ENCODE assay signal across 8 cellular contexts in the genomic region with DNA sequence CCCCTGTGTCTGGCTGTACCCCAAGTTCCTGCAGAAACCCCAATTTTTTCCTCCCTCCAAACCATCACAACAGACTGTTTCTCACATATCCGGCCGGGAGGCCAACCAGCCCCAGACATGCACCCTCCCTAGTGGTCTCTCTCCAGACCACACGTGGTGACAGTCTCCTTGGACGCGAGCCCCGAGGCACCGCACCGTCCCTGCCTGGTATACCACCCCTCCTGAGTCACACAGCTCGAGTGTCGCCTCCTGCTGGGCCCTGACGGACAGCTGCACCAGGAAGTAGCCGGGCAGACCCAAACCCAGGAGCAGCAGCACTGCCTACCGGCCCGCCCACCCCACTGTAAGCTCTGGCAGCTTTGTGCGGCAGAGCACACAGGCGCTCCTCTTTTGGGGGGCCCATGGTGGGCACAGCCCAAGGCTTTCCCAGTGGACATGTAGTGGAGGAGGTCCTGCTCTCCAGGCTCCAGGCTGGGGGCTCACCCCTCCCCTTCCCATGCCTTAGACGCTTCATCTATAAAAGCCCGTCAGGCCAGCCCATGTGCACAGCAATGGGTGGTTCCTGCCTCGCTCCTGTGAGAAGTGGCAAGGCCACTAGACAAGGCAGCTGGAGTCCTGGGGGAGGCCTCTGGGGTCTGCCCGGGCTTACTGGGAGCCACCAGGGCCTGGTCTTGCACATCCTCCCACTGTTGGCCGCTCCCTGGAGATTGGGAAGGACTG.
DNase-seq lines count a peak whose midpoint lies in the region; ATAC-seq and TF ChIP-seq lines count a peak whose summit lies in the region.

No MANE protein-coding gene starts in this region.

- H3K4me3 ChIP-seq in GM06990 (replicated peaks; ENCODE audit: low read depth, low read length) (no peak overlapping the region), LNCaP clone FGC (ENCODE audit: low read depth, low read length) (no peak overlapping the region), brain microvascular endothelial cell (ENCODE audit: low read depth, low read length) (no peak overlapping the region), left lung (no peak overlapping the region), tibial nerve (no peak overlapping the region)

- WGBS in tibial nerve, 2 donors, result 28 to 44% methylated on average over 12 to 21 of the region's 21 CpGs

- intact Hi-C loops in left lung (cut with DNase I), result no loop called here

- H3K27me3 ChIP-seq in GM06990 (replicated peaks; ENCODE audit: control insufficient read depth, insufficient read depth, low read length) (no peaks in the 10 kb centered on the region), brain microvascular endothelial cell (replicated peaks) (no peaks in the 10 kb centered on the region), left lung (no peaks in the 10 kb centered on the region), tibial nerve (no peaks in the 10 kb centered on the region)

- peak; percentile 28 for TF ChIP-seq CTCF in GM06990 (IDR thresholded peaks at IDR 0.05; ENCODE audit: insufficient read depth, low read length, poor library complexity, severe bottlenecking)
- peak; percentile 22; the same call in 1 of the 2 replicates for TF ChIP-seq CTCF in LNCaP clone FGC (IDR thresholded peaks at IDR 0.05; ENCODE audit: control insufficient read depth, extremely low read depth, insufficient read depth)
- peak; percentile 57 for TF ChIP-seq CTCF in brain microvascular endothelial cell (IDR thresholded peaks at IDR 0.05; ENCODE audit: low read depth, low read length, missing control alignments)
- peak in 1 of 2 donors; percentile 36 for TF ChIP-seq CTCF in left lung (IDR thresholded peaks at IDR 0.05)
- TF ChIP-seq CTCF in tibial nerve (IDR thresholded peaks at IDR 0.05), result peak in 1 of 5 experiments; percentile 13

- ATAC-seq in left lung (no peak), GM18517 (IDR thresholded peaks at IDR 0.05; ENCODE audit: unreplicated experiment) (no peak), HG03135 (IDR thresholded peaks at IDR 0.05; ENCODE audit: unreplicated experiment) (no peak)

- TF ChIP-seq EP300 in tibial nerve (IDR thresholded peaks at IDR 0.05), result no peak

- H3K27ac ChIP-seq in brain microvascular endothelial cell, result peak overlapping the region; percentile 78
- peak overlapping the region; percentile 91 to 99 for H3K27ac ChIP-seq in left lung
- H3K27ac ChIP-seq in tibial nerve, result peak overlapping the region; percentile 81 to 91 (median 87)

- H3K36me3 ChIP-seq in GM06990 (ENCODE audit: control insufficient read depth, insufficient read depth, low read length) (peaks cover 24% of the 10 kb centered on the region), brain microvascular endothelial cell (replicated peaks) (peaks cover 16% of the 10 kb centered on the region), left lung (peaks cover 0 to 40% of the 10 kb centered on the region in 2 donors), tibial nerve (peaks cover 0 to 24% (median 0%) of the 10 kb centered on the region in 3 donors)

- no peak for TF ChIP-seq POLR2A in tibial nerve (IDR thresholded peaks at IDR 0.05)

- H3K4me1 ChIP-seq in left lung, result peaks cover 53 to 86% of the 10 kb centered on the region in 2 donors
- peaks cover 7 to 99% (median 85%) of the 10 kb centered on the region in 4 donors for H3K4me1 ChIP-seq in tibial nerve

- in situ Hi-C loops in brain microvascular endothelial cell (cut with HindIII; ENCODE audit: low pct_ligation_motif_present, low sequenced_read_pairs), result loop anchor here (25.0 kb wide), 1 partner anchor 370 kb away; no protein-coding TSS in a partner anchor

- H3K9me3 ChIP-seq in left lung, result no peaks in the 10 kb centered on the region
- no peaks in the 10 kb centered on the region for H3K9me3 ChIP-seq in tibial nerve

- DNase-seq in GM06990 (ENCODE audit: extremely low read depth, insufficient read length) (peak; percentile 41), LNCaP clone FGC (ENCODE audit: low read depth) (no peak), brain microvascular endothelial cell (peak; percentile 79), left lung (peak; percentile 63 to 86), tibial nerve (ENCODE audit: low spot score in 2 of 2) (no peak)
- DNase-seq in activated naive CD4-positive, alpha-beta T cell treated with Interleukin-2 at 50 U/mL for 16 hours, result no peak

Comparison
In these comparisons a context has a peak if more than half of its experiments do, and no peak if none do; other contexts are left out.
1. DNase-seq: peak in GM06990 (single experiment), brain microvascular endothelial cell (single experiment) and left lung (2 of 2); none in LNCaP clone FGC (single experiment), tibial nerve (0 of 2) and activated naive CD4-positive, alpha-beta T cell treated with Interleukin-2 at 50 U/mL for 16 hours (single experiment).
2. Peak in every context shown above with its lines, with median percentiles within 50 percentile points of each other: H3K27ac ChIP-seq.